ENCODE assay signal across 1 cellular context in genomic region chr4:4577359-4577875, GRCh38.
TF ChIP-seq lines count a peak whose summit lies in the region.

No MANE protein-coding gene starts in this region.

TF ChIP-seq in K562, 482 proteins besides CTCF, POLR2A, EP300 and RAD21 (continued from another document):
- no peak for TF ChIP-seq NR0B1 (IDR thresholded peaks at IDR 0.05; ENCODE audit: partially characterized antibody)
- no peak for TF ChIP-seq ZNF77 (CRISPR knock-in tag; IDR thresholded peaks at IDR 0.05)
- TF ChIP-seq ASH1L (IDR thresholded peaks at IDR 0.05; ENCODE audit: borderline replicate concordance, low read depth, partially characterized antibody), result no peak
